8 cellular contexts compared by ENCODE assay signal in the genomic region with DNA sequence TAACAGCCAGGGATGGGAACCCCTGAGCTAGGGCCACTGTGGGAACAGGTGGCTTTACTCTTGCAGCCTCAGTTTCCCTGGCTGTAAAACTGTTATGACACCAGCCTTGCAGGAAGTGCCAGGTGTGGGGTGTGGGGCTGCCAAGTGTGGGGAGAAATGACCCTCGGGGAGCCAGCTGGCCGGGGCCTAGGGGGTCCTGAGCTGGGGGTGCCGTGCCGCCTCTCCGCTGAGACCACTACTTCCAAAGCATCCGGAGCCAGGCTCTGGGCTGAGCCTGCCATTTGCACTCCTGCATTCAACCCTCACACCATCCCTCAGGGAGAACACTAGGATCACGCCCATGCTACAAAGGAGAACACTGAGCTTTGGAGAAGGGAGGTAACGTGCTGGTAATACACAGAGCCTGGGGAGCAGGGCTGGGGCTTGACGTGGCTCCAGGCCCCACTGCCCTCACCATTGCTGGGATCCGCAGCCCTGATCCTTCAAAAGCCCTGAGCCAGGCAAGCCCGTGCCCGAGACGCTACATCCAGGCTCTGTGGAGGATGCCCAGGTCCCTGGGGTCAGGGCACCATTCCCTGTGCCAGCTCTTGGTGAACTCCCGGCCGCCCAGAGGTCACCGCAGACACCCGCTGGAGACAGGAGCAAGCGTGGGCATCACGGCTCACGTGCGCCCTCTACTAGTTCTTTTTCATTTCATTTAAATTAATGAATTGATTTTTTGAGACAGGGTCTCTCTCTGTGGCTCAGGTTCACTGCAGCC. TPM values are rescaled to one million over a fixed set of nuclear protein-coding genes. Genes with fewer than 3 reads are reported as not detected.
DNase-seq lines count a peak whose midpoint lies in the region; ATAC-seq and TF ChIP-seq lines count a peak whose summit lies in the region.

No MANE protein-coding gene starts in this region.

- no peaks in the 10 kb centered on the region for H3K27me3 ChIP-seq in CD8-positive, alpha-beta T cell (ENCODE audit: insufficient read depth, low read length)
- no peaks in the 10 kb centered on the region; the same call in 1 of the 2 replicates for H3K27me3 ChIP-seq in IMR-90 (ENCODE audit: control insufficient read depth, insufficient read depth, low read length)
- H3K27me3 ChIP-seq in PC-9 (ENCODE audit: insufficient read depth, low read depth) = no peaks in the 10 kb centered on the region
- peaks cover 11% of the 10 kb centered on the region for H3K27me3 ChIP-seq in neural progenitor cell

- H2AFZ ChIP-seq in IMR-90 (replicated peaks; ENCODE audit: low read length, poor library complexity) = peak overlapping the region; percentile 75
- no peak overlapping the region for H2AFZ ChIP-seq in PC-9
- no peak overlapping the region for H2AFZ ChIP-seq in neural progenitor cell (replicated peaks)

- H4K8ac ChIP-seq in IMR-90 (ENCODE audit: low read depth in 2 of 2, low read length in 2 of 2) = no peak overlapping the region

- no peak overlapping the region for H3K18ac ChIP-seq in IMR-90 (ENCODE audit: low read depth, low read length)

- H3K9me1 ChIP-seq in IMR-90 (ENCODE audit: insufficient read depth, low read length) = no peaks in the 10 kb centered on the region

- H3K79me1 ChIP-seq in IMR-90 (ENCODE audit: low read depth in 1 of 2, low read length in 2 of 2) = peaks cover 3 to 4% of the 10 kb centered on the region in 2 experiments; a peak in 1 of 4 replicates

- dilution Hi-C loops in IMR-90 (cut with HindIII; ENCODE audit: low sequenced_read_pairs, unreplicated experiment) = no loop called here

- H2AK9ac ChIP-seq in IMR-90 (replicated peaks; ENCODE audit: low read depth, low read length, poor library complexity) = peak overlapping the region; percentile 61

- no peak overlapping the region for H2AK5ac ChIP-seq in IMR-90 (ENCODE audit: low read depth, low read length)

- no peak overlapping the region for H3K9ac ChIP-seq in IMR-90 (ENCODE audit: low read depth, low read length)
- no peak overlapping the region for H3K9ac ChIP-seq in neural progenitor cell

- H3K23ac ChIP-seq in IMR-90 (ENCODE audit: low read depth, low read length) = no peak overlapping the region

- peak; percentile 68 for TF ChIP-seq RAD21 in IMR-90 (IDR thresholded peaks at IDR 0.05; ENCODE audit: low read length)

- H2BK15ac ChIP-seq in IMR-90 (ENCODE audit: low read depth, low read length) = no peak overlapping the region

- peaks cover 13% of the 10 kb centered on the region for H4K20me1 ChIP-seq in IMR-90 (ENCODE audit: insufficient read depth, low read length)
- peaks cover 14% of the 10 kb centered on the region for H4K20me1 ChIP-seq in PC-9 (ENCODE audit: insufficient read depth)
- H4K20me1 ChIP-seq in neural progenitor cell (ENCODE audit: low read depth) = no peaks in the 10 kb centered on the region

- no peak overlapping the region for H3K27ac Mint-ChIP-seq in CD8-positive, alpha-beta T cell
- no peak overlapping the region for H3K27ac Mint-ChIP-seq in neural progenitor cell

- peaks cover 19% of the 10 kb centered on the region for H3K4me1 ChIP-seq in CD8-positive, alpha-beta T cell (ENCODE audit: insufficient read depth, low read length)
- H3K4me1 ChIP-seq in IMR-90 (ENCODE audit: control insufficient read depth, insufficient read depth, low read length) (peaks cover 3% of the 10 kb centered on the region; the same call in 1 of the 2 replicates), PC-9 (replicated peaks; ENCODE audit: insufficient read depth) (peaks cover 24% of the 10 kb centered on the region), neural progenitor cell (peaks cover 32% of the 10 kb centered on the region)

- intact Hi-C loops in CD8-positive, alpha-beta T cell (cut with DNase I, micrococcal nuclease) = loop anchor here (1.0 to 10.0 kb wide), 6 partner anchors 58 to 415 kb away; no protein-coding TSS in a partner anchor
- intact Hi-C loops in IMR-90 (cut with micrococcal nuclease) (loop anchor here (1.0 to 10.0 kb wide), 4 partner anchors 43 to 443 kb away; partner anchors contain the start of genes COX4I1 and EMC8), PC-9 (cut with micrococcal nuclease; ENCODE audit: unreplicated experiment) (no loop called here)

- no peak overlapping the region for H3K4ac ChIP-seq in IMR-90 (ENCODE audit: low read depth, low read length)

- H3K9me2 ChIP-seq in PC-9 (ENCODE audit: insufficient read depth) = no peaks in the 10 kb centered on the region

- H3K79me2 ChIP-seq in PC-9 (ENCODE audit: low read depth) (no peaks in the 10 kb centered on the region), neural progenitor cell (ENCODE audit: low read depth) (no peaks in the 10 kb centered on the region)

- no peak overlapping the region for H3K14ac ChIP-seq in IMR-90 (replicated peaks; ENCODE audit: low read depth, low read length)

- no peaks in the 10 kb centered on the region for H3K27me3 Mint-ChIP-seq in CD8-positive, alpha-beta T cell (ENCODE audit: low read depth)
- H3K27me3 Mint-ChIP-seq in activated T-cell treated with anti-CD3 and anti-CD28 coated beads, Interleukin-2, amount 50 U/mL, for 4 hours (ENCODE audit: low read depth) = peaks cover 7% of the 10 kb centered on the region
- peaks cover 14% of the 10 kb centered on the region for H3K27me3 Mint-ChIP-seq in neural progenitor cell (ENCODE audit: insufficient read depth, low read depth)

- peak; percentile 88 for TF ChIP-seq CTCF in CD8-positive, alpha-beta T cell (IDR thresholded peaks at IDR 0.05)
- peak; percentile 71 for TF ChIP-seq CTCF in IMR-90 (conservative IDR thresholded peaks at IDR 0.05; ENCODE audit: low read depth, low read length)
- TF ChIP-seq CTCF in PC-9 (conservative IDR thresholded peaks at IDR 0.05) = peak; percentile 81
- TF ChIP-seq CTCF in fibroblast of mammary gland (conservative IDR thresholded peaks at IDR 0.05; ENCODE audit: control insufficient read depth, insufficient read depth, low read depth, low read length) = peak; percentile 50
- TF ChIP-seq CTCF in neural progenitor cell (IDR thresholded peaks at IDR 0.05) = peak; percentile 84

- peaks cover 6% of the 10 kb centered on the region for H3K36me3 Mint-ChIP-seq in CD8-positive, alpha-beta T cell
- no peaks in the 10 kb centered on the region for H3K36me3 Mint-ChIP-seq in activated T-cell treated with anti-CD3 and anti-CD28 coated beads, Interleukin-2, amount 50 U/mL, for 4 hours (ENCODE audit: insufficient read depth)
- no peaks in the 10 kb centered on the region for H3K36me3 Mint-ChIP-seq in neural progenitor cell

- no peak overlapping the region for H3K4me3 ChIP-seq in CD8-positive, alpha-beta T cell (ENCODE audit: low read depth, low read length)
- H3K4me3 ChIP-seq in IMR-90 (ENCODE audit: insufficient read depth, low read depth, low read length) = no peak overlapping the region
- H3K4me3 ChIP-seq in PC-9 = no peak overlapping the region
- H3K4me3 ChIP-seq in fibroblast of mammary gland (ENCODE audit: control insufficient read depth, low read depth, low read length) = no peak overlapping the region
- H3K4me3 ChIP-seq in neural progenitor cell = no peak overlapping the region

- no peak overlapping the region for H4K5ac ChIP-seq in IMR-90 (ENCODE audit: low read depth, low read length)

- WGBS in IMR-90 (ENCODE audit: extremely low coverage in 2 of 2, insufficient read length in 1 of 2), 2 experiments = 39% methylated on average over 6 of the region's 21 CpGs; no CpG with 5 or more reads in 1 of the 2 experiments

- H3K4me2 ChIP-seq in IMR-90 (ENCODE audit: low read depth, low read length) = no peak overlapping the region
- no peak overlapping the region for H3K4me2 ChIP-seq in PC-9
- no peak overlapping the region for H3K4me2 ChIP-seq in neural progenitor cell

- H4K91ac ChIP-seq in IMR-90 (ENCODE audit: insufficient read depth, low read depth, low read length) = no peak overlapping the region

- no TSS peak for BruUV-seq in IMR-90 (replicated peaks; lab: Mats Ljungman, UMichigan)
- BruUV-seq in PC-9 (replicated peaks; lab: Mats Ljungman, UMichigan) = no TSS peak

- H2BK20ac ChIP-seq in IMR-90 (ENCODE audit: low read depth, low read length) = no peak overlapping the region

- no peak overlapping the region for H2BK5ac ChIP-seq in IMR-90 (ENCODE audit: low read depth, low read length, poor library complexity, severe bottlenecking)

- no peaks in the 10 kb centered on the region for H3K36me3 ChIP-seq in CD8-positive, alpha-beta T cell (ENCODE audit: insufficient read depth, low read length)
- no peaks in the 10 kb centered on the region for H3K36me3 ChIP-seq in IMR-90 (ENCODE audit: control insufficient read depth, insufficient read depth, low read length)
- no peaks in the 10 kb centered on the region for H3K36me3 ChIP-seq in PC-9 (ENCODE audit: low read depth)
- no peaks in the 10 kb centered on the region for H3K36me3 ChIP-seq in neural progenitor cell

- in situ Hi-C loops in IMR-90 (cut with MboI; ENCODE audit: low sequenced_read_pairs) = loop anchor here (5.0 kb wide), 1 partner anchor 60 kb away; no protein-coding TSS in a partner anchor

- H3K4me3 Mint-ChIP-seq in CD8-positive, alpha-beta T cell = no peak overlapping the region
- H3K4me3 Mint-ChIP-seq in activated T-cell treated with anti-CD3 and anti-CD28 coated beads, Interleukin-2, amount 50 U/mL, for 4 hours = no peak overlapping the region
- no peak overlapping the region for H3K4me3 Mint-ChIP-seq in neural progenitor cell

- CTCF ChIA-PET in CD8-positive, alpha-beta T cell (lab: Charles Lee) = interaction anchor here (0.6 to 4.1 kb wide), 16 partner anchors 8 to 613 kb away, joined by 3 to 32 read pairs (median 4); no protein-coding TSS in a partner anchor
- CTCF ChIA-PET in IMR-90 (lab: Yijun Ruan, JAX) (interaction anchor here (0.7 kb wide), 1 partner anchor 35 kb away, joined by 3 read pairs; no protein-coding TSS in a partner anchor), PC-9 (lab: Charles Lee) (no interaction called here)

- H3K4me1 Mint-ChIP-seq in CD8-positive, alpha-beta T cell (ENCODE audit: low read depth) = peaks cover 14% of the 10 kb centered on the region
- peaks cover 7% of the 10 kb centered on the region for H3K4me1 Mint-ChIP-seq in activated T-cell treated with anti-CD3 and anti-CD28 coated beads, Interleukin-2, amount 50 U/mL, for 4 hours (ENCODE audit: low read depth)
- H3K4me1 Mint-ChIP-seq in neural progenitor cell = peaks cover 38% of the 10 kb centered on the region

- no peaks in the 10 kb centered on the region for H3K9me3 Mint-ChIP-seq in CD8-positive, alpha-beta T cell
- no peaks in the 10 kb centered on the region for H3K9me3 Mint-ChIP-seq in activated T-cell treated with anti-CD3 and anti-CD28 coated beads, Interleukin-2, amount 50 U/mL, for 4 hours
- no peaks in the 10 kb centered on the region for H3K9me3 Mint-ChIP-seq in neural progenitor cell

- no peak overlapping the region for H3K56ac ChIP-seq in IMR-90 (ENCODE audit: extremely low read depth, insufficient read depth, low read length)

- no peak for TF ChIP-seq POLR2A in IMR-90 (IDR thresholded peaks at IDR 0.05; ENCODE audit: low read depth, low read length)

- H3F3A ChIP-seq in PC-9 (ENCODE audit: insufficient read depth, low read depth) (peaks cover 25% of the 10 kb centered on the region; the same call in 1 of the 2 replicates), neural progenitor cell (ENCODE audit: low read depth) (peaks cover 32% of the 10 kb centered on the region)

- no peak overlapping the region for H3K27ac ChIP-seq in CD8-positive, alpha-beta T cell (ENCODE audit: low read depth, low read length)
- H3K27ac ChIP-seq in IMR-90 (ENCODE audit: insufficient read depth, low read length) = no peak overlapping the region
- no peak overlapping the region for H3K27ac ChIP-seq in PC-9
- H3K27ac ChIP-seq in neural progenitor cell = no peak overlapping the region
- H3K27ac ChIP-seq in substantia nigra (ENCODE audit: low read depth, low read length, poor library complexity, severe bottlenecking) = no peak overlapping the region

- DNase-seq in CD8-positive, alpha-beta T cell = peak; percentile 17 to 69 (median 53)
- DNase-seq in IMR-90 = peak; percentile 47
- peak in 1 of 2 experiments; percentile 47 for DNase-seq in PC-9
- peak; percentile 44 for DNase-seq in activated T-cell treated with anti-CD3 and anti-CD28 coated beads, Interleukin-2, amount 50 U/mL, for 4 hours
- peak; percentile 60 for DNase-seq in fibroblast of mammary gland (ENCODE audit: low read depth)
- DNase-seq in neural progenitor cell (ENCODE audit: low spot score) = peak; percentile 90
- peak in 39 of 49 donors; percentile 3 to 83 (median 43) for DNase-seq in substantia nigra (lab: John Stamatoyannopoulos, UW)

- peak; percentile 31 for ATAC-seq in CD8-positive, alpha-beta T cell
- ATAC-seq in IMR-90 (ENCODE audit: low read depth) (peak; percentile 75), GM18498 (IDR thresholded peaks at IDR 0.05; ENCODE audit: unreplicated experiment) (no peak)
- ATAC-seq in activated T-cell treated with anti-CD3 and anti-CD28 coated beads, Interleukin-2, amount 50 U/mL, for 4 hours = peak; percentile 51 to 65

- POLR2A ChIA-PET in CD8-positive, alpha-beta T cell (lab: Charles Lee) = no interaction called here
- POLR2A ChIA-PET in IMR-90 (lab: Charles Lee; ENCODE audit: unreplicated experiment) = no interaction called here
- POLR2A ChIA-PET in PC-9 (lab: Charles Lee; ENCODE audit: unreplicated experiment) = no interaction called here

- no peaks in the 10 kb centered on the region for H3K9me3 ChIP-seq in CD8-positive, alpha-beta T cell (ENCODE audit: low read length)
- H3K9me3 ChIP-seq in IMR-90 (ENCODE audit: control insufficient read depth, insufficient read depth, low read length) (no peaks in the 10 kb centered on the region; the same call in 1 of the 2 replicates), PC-9 (ENCODE audit: insufficient read depth, low read depth) (no peaks in the 10 kb centered on the region), neural progenitor cell (ENCODE audit: low read depth) (no peaks in the 10 kb centered on the region)

- no peak overlapping the region for H2BK120ac ChIP-seq in IMR-90 (ENCODE audit: low read depth, low read length)

RNA-seq across cellular contexts. Expression of gene GINS2, which starts 28.8 kb away (rescaled TPM):
- total RNA-seq in CD8-positive, alpha-beta T cell = 1 to 10 TPM in 1 of 2 experiments, under 1 TPM in 1; 0.58 to 1.0 TPM
- total RNA-seq in IMR-90 (2012; rRNA removed) = 12.8 and 13.4 TPM in 2 replicates
- 11.3 and 12.0 TPM in 2 replicates for polyA plus RNA-seq in IMR-90 (2012; rRNA removed)
- polyA plus RNA-seq in IMR-90 (2012; cell fraction: cytosol; rRNA removed) = 4.0 and 9.5 TPM in 2 replicates
- 1.7 and 3.6 TPM in 2 replicates for polyA plus RNA-seq in IMR-90 (2012; cell fraction: nucleus; rRNA removed; ENCODE audit: low replicate concordance)
- total RNA-seq in PC-9 (2021) = 18.4 and 20.2 TPM in 2 replicates
- 10 to 100 TPM; 60.6 to 65.8 (median 62.7) TPM for total RNA-seq in activated T-cell treated with anti-CD3 and anti-CD28 coated beads, Interleukin-2, amount 50 U/mL, for 4 hours
- 47.9 and 51.9 TPM in 2 replicates for total RNA-seq in neural progenitor cell (ENCODE audit: low replicate concordance)

RNA-seq across cellular contexts. Expression of gene C16orf74, which starts 33.3 kb away (rescaled TPM):
- 1 to 10 TPM; 2.3 to 3.5 TPM for total RNA-seq in CD8-positive, alpha-beta T cell
- total RNA-seq in IMR-90 (2012; rRNA removed) = 4.5 and 5.0 TPM in 2 replicates
- polyA plus RNA-seq in IMR-90 (2012; rRNA removed) = 12.2 and 18.5 TPM in 2 replicates
- polyA plus RNA-seq in IMR-90 (2012; cell fraction: cytosol; rRNA removed) = 21.0 and 28.2 TPM in 2 replicates
- polyA plus RNA-seq in IMR-90 (2012; cell fraction: nucleus; rRNA removed; ENCODE audit: low replicate concordance) = 12.0 and 16.7 TPM in 2 replicates
- 44.3 and 51.6 TPM in 2 replicates for total RNA-seq in PC-9 (2021)
- under 1 TPM in 1 of 3 donors, not detected in 2; 0.24 TPM for total RNA-seq in activated T-cell treated with anti-CD3 and anti-CD28 coated beads, Interleukin-2, amount 50 U/mL, for 4 hours
- total RNA-seq in neural progenitor cell (ENCODE audit: low replicate concordance) = 1.1 TPM in 1 of 2 replicates, not detected in the other
